ENCODE assay signal across 14 cellular contexts in genomic region chr5:110851357-110851756, GRCh38.
"Had no signal": no experiment of that assay in that cellular context is flagged by ENCODE, and none has a peak within 500 bp of the region (broad histone marks: within the 10 kb centered on the region; RNA-seq: fewer than 3 reads in every experiment).

No MANE protein-coding gene starts in this region.

- H3K9me3 ChIP-seq: neutrophil, vagina had no signal

- H3K4me1 ChIP-seq: tibial nerve, vagina had no signal

- H3K27ac ChIP-seq: coronary artery, neutrophil, tibial nerve, vagina had no signal

- H3K36me3 ChIP-seq: neutrophil, tibial nerve, vagina had no signal

- H3K27me3 ChIP-seq: neutrophil, tibial nerve, vagina had no signal

- H3K4me3 ChIP-seq: coronary artery, mucosa of descending colon, tibial nerve, vagina had no signal

- DNase-seq: activated effector memory CD4-positive, alpha-beta T cell treated with Interleukin-2 at 50 U/mL for 16 hours; activated naive CD8-positive, alpha-beta T cell treated with anti-CD3 and anti-CD28 coated beads for 36 hours; activated T-cell treated with anti-CD3 and anti-CD28 coated beads, Interleukin-2, amount 50 U/mL, for 1 hour; effector CD4-positive, alpha-beta T cell; left colon; mucosa of descending colon; naive thymus-derived CD8-positive, alpha-beta T cell; posterior cingulate gyrus; right cardiac atrium; stimulated activated naive B cell treated with anti-CD40 and anti-IgM and Interleukin-4, amounts not matched to agents 10 μg/mL and 1 μg/mL and 100 μg/mL, for 72 hours had no signal

- ATAC-seq: left colon; mucosa of descending colon; naive thymus-derived CD8-positive, alpha-beta T cell; right cardiac atrium had no signal
